1 cellular context compared by ENCODE assay signal in the genomic region with DNA sequence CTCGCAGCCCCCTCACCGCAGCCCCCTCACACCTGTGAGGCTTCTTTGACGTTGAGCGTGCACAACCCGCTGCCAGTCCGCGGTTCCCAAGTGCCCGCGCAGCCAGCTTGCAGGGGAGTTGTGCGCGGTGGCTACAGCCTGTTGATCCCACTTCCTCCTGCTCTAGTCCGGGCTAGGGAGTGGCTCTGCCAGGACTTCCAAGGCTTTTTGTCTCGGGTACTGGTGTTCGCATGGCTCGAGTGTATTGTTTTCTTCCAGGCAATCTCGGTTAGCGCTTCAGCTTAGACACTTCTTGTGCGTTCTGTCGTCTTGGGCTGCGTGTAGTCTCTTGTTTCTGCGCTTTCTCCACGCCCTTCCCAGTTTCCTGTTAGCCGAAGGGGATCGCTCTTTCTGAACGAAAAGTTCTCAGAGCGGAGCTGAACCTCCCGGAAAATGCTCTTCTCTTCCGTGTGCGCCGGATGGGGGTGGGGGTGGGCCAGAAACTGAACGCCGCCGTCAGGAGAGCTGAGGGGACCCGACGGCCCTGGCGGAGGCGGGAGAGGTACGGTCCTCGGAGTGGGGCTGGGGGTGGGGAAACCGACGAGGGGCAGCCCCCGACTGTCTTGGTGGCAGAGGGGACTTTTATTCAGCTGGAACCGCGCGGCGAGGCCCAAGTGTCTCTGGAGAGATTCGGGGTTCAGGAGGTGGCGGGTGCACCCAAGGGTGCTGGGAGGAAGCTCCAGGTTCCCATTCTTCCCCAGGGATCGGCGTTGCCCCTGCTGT.
TF ChIP-seq lines count a peak whose summit lies in the region.

No MANE protein-coding gene starts in this region.

TF ChIP-seq in HEK293, 187 proteins besides CTCF, POLR2A, EP300 and RAD21 (continued from another document and continues in another):
- TF ChIP-seq, protein P1, sequence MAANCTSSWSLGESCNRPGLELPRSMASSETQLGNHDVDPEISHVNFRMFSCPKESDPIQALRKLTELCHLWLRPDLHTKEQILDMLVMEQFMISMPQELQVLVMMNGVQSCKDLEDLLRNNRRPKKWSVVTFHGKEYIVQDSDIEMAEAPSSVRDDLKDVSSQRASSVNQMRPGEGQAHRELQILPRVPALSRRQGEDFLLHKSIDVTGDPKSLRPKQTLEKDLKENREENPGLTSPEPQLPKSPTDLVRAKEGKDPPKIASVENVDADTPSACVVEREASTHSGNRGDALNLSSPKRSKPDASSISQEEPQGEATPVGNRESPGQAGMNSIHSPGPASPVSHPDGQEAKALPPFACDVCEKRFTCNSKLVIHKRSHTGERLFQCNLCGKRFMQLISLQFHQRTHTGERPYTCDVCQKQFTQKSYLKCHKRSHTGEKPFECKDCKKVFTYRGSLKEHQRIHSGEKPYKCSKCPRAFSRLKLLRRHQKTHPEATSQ (tag by site-specific recombination; IDR thresholded peaks at IDR 0.05): no peak
- TF ChIP-seq, protein P2, sequence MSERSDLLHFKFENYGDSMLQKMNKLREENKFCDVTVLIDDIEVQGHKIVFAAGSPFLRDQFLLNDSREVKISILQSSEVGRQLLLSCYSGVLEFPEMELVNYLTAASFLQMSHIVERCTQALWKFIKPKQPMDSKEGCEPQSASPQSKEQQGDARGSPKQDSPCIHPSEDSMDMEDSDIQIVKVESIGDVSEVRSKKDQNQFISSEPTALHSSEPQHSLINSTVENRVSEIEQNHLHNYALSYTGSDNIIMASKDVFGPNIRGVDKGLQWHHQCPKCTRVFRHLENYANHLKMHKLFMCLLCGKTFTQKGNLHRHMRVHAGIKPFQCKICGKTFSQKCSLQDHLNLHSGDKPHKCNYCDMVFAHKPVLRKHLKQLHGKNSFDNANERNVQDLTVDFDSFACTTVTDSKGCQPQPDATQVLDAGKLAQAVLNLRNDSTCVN (tag by site-specific recombination; optimal IDR thresholded peaks at IDR 0.05): peak; percentile 82
- TF ChIP-seq ZNF600 (tag by site-specific recombination; IDR thresholded peaks at IDR 0.05) (peak; percentile 95), ZSCAN30 (tag by site-specific recombination; IDR thresholded peaks at IDR 0.05) (no peak), ZNF175 (tag by site-specific recombination; IDR thresholded peaks at IDR 0.05) (no peak), ZNF423 (tag by site-specific recombination; IDR thresholded peaks at IDR 0.05) (peak; percentile 100), ZNF571 (tag by site-specific recombination; IDR thresholded peaks at IDR 0.05) (no peak), GLIS2 (tag by site-specific recombination; IDR thresholded peaks at IDR 0.05) (no peak), FEZF1 (tag by site-specific recombination; IDR thresholded peaks at IDR 0.05) (no peak), ZNF350 (tag by site-specific recombination; IDR thresholded peaks at IDR 0.05) (no peak), ZNF404 (tag by site-specific recombination; IDR thresholded peaks at IDR 0.05) (no peak), EGR2 (tag by site-specific recombination; IDR thresholded peaks at IDR 0.05; ENCODE audit: low read depth) (no peak), KLF7 (tag by site-specific recombination; IDR thresholded peaks at IDR 0.05; ENCODE audit: borderline replicate concordance) (peak; percentile 24; the same call in 1 of the 2 replicates), ZNF335 (tag by site-specific recombination; conservative IDR thresholded peaks at IDR 0.05) (no peak), SETDB1 (IDR thresholded peaks at IDR 0.05; ENCODE audit: insufficient read length, low read length) (no peak), ZNF248 (tag by site-specific recombination; IDR thresholded peaks at IDR 0.05) (no peak), ZNF341 (tag by site-specific recombination; IDR thresholded peaks at IDR 0.05; ENCODE audit: low read depth) (peak; percentile 84), ZNF76 (tag by site-specific recombination; IDR thresholded peaks at IDR 0.05; ENCODE audit: borderline replicate concordance, low read depth) (peak; percentile 64; the same call in 1 of the 2 replicates), ZNF555 (tag by site-specific recombination; conservative IDR thresholded peaks at IDR 0.05) (no peak), ZNF777 (tag by site-specific recombination; IDR thresholded peaks at IDR 0.05; ENCODE audit: borderline replicate concordance) (no peak), ZNF239 (tag by site-specific recombination; IDR thresholded peaks at IDR 0.05) (no peak), ZEB2 (tag by site-specific recombination; IDR thresholded peaks at IDR 0.05) (peak; percentile 74; the same call in 1 of the 2 replicates), BCL11A (tag by site-specific recombination; IDR thresholded peaks at IDR 0.05; ENCODE audit: low read depth) (no peak), ZNF837 (tag by site-specific recombination; IDR thresholded peaks at IDR 0.05) (no peak), ZNF223 (tag by site-specific recombination; IDR thresholded peaks at IDR 0.05) (no peak), GLIS1 (tag by site-specific recombination; IDR thresholded peaks at IDR 0.05) (no peak), ZNF530 (tag by site-specific recombination; IDR thresholded peaks at IDR 0.05; ENCODE audit: low read depth) (no peak), ZNF133 (tag by site-specific recombination; IDR thresholded peaks at IDR 0.05) (no peak)
- TF ChIP-seq, protein P3, sequence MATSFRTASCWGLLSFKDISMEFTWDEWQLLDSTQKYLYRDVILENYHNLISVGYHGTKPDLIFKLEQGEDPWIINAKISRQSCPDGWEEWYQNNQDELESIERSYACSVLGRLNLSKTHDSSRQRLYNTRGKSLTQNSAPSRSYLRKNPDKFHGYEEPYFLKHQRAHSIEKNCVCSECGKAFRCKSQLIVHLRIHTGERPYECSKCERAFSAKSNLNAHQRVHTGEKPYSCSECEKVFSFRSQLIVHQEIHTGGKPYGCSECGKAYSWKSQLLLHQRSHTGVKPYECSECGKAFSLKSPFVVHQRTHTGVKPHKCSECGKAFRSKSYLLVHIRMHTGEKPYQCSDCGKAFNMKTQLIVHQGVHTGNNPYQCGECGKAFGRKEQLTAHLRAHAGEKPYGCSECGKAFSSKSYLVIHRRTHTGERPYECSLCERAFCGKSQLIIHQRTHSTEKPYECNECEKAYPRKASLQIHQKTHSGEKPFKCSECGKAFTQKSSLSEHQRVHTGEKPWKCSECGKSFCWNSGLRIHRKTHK (tag by site-specific recombination; IDR thresholded peaks at IDR 0.05): no peak
- TF ChIP-seq, protein P4, sequence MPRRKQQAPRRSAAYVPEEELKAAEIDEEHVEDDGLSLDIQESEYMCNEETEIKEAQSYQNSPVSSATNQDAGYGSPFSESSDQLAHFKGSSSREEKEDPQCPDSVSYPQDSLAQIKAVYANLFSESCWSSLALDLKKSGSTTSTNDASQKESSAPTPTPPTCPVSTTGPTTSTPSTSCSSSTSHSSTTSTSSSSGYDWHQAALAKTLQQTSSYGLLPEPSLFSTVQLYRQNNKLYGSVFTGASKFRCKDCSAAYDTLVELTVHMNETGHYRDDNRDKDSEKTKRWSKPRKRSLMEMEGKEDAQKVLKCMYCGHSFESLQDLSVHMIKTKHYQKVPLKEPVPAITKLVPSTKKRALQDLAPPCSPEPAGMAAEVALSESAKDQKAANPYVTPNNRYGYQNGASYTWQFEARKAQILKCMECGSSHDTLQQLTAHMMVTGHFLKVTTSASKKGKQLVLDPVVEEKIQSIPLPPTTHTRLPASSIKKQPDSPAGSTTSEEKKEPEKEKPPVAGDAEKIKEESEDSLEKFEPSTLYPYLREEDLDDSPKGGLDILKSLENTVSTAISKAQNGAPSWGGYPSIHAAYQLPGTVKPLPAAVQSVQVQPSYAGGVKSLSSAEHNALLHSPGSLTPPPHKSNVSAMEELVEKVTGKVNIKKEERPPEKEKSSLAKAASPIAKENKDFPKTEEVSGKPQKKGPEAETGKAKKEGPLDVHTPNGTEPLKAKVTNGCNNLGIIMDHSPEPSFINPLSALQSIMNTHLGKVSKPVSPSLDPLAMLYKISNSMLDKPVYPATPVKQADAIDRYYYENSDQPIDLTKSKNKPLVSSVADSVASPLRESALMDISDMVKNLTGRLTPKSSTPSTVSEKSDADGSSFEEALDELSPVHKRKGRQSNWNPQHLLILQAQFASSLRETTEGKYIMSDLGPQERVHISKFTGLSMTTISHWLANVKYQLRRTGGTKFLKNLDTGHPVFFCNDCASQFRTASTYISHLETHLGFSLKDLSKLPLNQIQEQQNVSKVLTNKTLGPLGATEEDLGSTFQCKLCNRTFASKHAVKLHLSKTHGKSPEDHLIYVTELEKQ (tag by site-specific recombination; IDR thresholded peaks at IDR 0.05; ENCODE audit: borderline replicate concordance): no peak
- TF ChIP-seq, protein P5, sequence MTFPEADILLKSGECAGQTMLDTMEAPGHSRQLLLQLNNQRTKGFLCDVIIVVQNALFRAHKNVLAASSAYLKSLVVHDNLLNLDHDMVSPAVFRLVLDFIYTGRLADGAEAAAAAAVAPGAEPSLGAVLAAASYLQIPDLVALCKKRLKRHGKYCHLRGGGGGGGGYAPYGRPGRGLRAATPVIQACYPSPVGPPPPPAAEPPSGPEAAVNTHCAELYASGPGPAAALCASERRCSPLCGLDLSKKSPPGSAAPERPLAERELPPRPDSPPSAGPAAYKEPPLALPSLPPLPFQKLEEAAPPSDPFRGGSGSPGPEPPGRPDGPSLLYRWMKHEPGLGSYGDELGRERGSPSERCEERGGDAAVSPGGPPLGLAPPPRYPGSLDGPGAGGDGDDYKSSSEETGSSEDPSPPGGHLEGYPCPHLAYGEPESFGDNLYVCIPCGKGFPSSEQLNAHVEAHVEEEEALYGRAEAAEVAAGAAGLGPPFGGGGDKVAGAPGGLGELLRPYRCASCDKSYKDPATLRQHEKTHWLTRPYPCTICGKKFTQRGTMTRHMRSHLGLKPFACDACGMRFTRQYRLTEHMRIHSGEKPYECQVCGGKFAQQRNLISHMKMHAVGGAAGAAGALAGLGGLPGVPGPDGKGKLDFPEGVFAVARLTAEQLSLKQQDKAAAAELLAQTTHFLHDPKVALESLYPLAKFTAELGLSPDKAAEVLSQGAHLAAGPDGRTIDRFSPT (tag by site-specific recombination; IDR thresholded peaks at IDR 0.05): 0 out of 2 replicates have a peak, but pooled peaks have one; percentile 13
- TF ChIP-seq, protein P6, sequence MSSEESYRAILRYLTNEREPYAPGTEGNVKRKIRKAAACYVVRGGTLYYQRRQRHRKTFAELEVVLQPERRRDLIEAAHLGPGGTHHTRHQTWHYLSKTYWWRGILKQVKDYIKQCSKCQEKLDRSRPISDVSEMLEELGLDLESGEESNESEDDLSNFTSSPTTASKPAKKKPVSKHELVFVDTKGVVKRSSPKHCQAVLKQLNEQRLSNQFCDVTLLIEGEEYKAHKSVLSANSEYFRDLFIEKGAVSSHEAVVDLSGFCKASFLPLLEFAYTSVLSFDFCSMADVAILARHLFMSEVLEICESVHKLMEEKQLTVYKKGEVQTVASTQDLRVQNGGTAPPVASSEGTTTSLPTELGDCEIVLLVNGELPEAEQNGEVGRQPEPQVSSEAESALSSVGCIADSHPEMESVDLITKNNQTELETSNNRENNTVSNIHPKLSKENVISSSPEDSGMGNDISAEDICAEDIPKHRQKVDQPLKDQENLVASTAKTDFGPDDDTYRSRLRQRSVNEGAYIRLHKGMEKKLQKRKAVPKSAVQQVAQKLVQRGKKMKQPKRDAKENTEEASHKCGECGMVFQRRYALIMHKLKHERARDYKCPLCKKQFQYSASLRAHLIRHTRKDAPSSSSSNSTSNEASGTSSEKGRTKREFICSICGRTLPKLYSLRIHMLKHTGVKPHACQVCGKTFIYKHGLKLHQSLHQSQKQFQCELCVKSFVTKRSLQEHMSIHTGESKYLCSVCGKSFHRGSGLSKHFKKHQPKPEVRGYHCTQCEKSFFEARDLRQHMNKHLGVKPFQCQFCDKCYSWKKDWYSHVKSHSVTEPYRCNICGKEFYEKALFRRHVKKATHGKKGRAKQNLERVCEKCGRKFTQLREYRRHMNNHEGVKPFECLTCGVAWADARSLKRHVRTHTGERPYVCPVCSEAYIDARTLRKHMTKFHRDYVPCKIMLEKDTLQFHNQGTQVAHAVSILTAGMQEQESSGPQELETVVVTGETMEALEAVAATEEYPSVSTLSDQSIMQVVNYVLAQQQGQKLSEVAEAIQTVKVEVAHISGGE (tag by site-specific recombination; conservative IDR thresholded peaks at IDR 0.05; ENCODE audit: low read depth): no peak; the same call in 1 of the 2 replicates
- TF ChIP-seq, protein P7, sequence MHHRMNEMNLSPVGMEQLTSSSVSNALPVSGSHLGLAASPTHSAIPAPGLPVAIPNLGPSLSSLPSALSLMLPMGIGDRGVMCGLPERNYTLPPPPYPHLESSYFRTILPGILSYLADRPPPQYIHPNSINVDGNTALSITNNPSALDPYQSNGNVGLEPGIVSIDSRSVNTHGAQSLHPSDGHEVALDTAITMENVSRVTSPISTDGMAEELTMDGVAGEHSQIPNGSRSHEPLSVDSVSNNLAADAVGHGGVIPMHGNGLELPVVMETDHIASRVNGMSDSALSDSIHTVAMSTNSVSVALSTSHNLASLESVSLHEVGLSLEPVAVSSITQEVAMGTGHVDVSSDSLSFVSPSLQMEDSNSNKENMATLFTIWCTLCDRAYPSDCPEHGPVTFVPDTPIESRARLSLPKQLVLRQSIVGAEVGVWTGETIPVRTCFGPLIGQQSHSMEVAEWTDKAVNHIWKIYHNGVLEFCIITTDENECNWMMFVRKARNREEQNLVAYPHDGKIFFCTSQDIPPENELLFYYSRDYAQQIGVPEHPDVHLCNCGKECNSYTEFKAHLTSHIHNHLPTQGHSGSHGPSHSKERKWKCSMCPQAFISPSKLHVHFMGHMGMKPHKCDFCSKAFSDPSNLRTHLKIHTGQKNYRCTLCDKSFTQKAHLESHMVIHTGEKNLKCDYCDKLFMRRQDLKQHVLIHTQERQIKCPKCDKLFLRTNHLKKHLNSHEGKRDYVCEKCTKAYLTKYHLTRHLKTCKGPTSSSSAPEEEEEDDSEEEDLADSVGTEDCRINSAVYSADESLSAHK (tag by site-specific recombination; IDR thresholded peaks at IDR 0.05): 0 out of 2 replicates have a peak, but pooled peaks have one; percentile 8
- TF ChIP-seq, protein P8, sequence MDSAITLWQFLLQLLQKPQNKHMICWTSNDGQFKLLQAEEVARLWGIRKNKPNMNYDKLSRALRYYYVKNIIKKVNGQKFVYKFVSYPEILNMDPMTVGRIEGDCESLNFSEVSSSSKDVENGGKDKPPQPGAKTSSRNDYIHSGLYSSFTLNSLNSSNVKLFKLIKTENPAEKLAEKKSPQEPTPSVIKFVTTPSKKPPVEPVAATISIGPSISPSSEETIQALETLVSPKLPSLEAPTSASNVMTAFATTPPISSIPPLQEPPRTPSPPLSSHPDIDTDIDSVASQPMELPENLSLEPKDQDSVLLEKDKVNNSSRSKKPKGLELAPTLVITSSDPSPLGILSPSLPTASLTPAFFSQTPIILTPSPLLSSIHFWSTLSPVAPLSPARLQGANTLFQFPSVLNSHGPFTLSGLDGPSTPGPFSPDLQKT (IDR thresholded peaks at IDR 0.05; ENCODE audit: borderline replicate concordance, low read depth, low read length): no peak
- TF ChIP-seq, protein P9, sequence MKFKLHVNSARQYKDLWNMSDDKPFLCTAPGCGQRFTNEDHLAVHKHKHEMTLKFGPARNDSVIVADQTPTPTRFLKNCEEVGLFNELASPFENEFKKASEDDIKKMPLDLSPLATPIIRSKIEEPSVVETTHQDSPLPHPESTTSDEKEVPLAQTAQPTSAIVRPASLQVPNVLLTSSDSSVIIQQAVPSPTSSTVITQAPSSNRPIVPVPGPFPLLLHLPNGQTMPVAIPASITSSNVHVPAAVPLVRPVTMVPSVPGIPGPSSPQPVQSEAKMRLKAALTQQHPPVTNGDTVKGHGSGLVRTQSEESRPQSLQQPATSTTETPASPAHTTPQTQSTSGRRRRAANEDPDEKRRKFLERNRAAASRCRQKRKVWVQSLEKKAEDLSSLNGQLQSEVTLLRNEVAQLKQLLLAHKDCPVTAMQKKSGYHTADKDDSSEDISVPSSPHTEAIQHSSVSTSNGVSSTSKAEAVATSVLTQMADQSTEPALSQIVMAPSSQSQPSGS (tag by site-specific recombination; IDR thresholded peaks at IDR 0.05; ENCODE audit: low read depth): no peak
